ENCODE assay signal across 21 cellular contexts in genomic region chr6:37054171-37054570, GRCh38. TPM values are rescaled to one million over a fixed set of nuclear protein-coding genes. Genes with fewer than 3 reads are reported as not detected.
"Had no signal": no experiment of that assay in that cellular context is flagged by ENCODE, and none has a peak within 500 bp of the region (broad histone marks: within the 10 kb centered on the region; RNA-seq: fewer than 3 reads in every experiment).

No MANE protein-coding gene starts in this region.

- H3K27ac ChIP-seq: colonic mucosa, dorsolateral prefrontal cortex, esophagus muscularis mucosa, gastrocnemius medialis, left ventricle myocardium inferior, neutrophil, ovary, prostate gland, transverse colon, vagina had no signal

- H3K36me3 ChIP-seq: colonic mucosa, esophagus muscularis mucosa, gastrocnemius medialis, left ventricle myocardium inferior, neutrophil, ovary, prostate gland, transverse colon, vagina had no signal

- H3K27ac Mint-ChIP-seq: activated naive CD4-positive, alpha-beta T cell treated with anti-CD3 and anti-CD28 coated beads, Interleukin-2, amount 50 U/mL, for 24 hours; stimulated activated memory B cell treated with anti-CD40 and anti-IgM and Interleukin-4, amounts not matched to agents 10 μg/mL and 1 μg/mL and 100 μg/mL, for 72 hours had no signal

- H3K36me3 Mint-ChIP-seq: activated naive CD4-positive, alpha-beta T cell treated with anti-CD3 and anti-CD28 coated beads, Interleukin-2, amount 50 U/mL, for 24 hours; stimulated activated memory B cell treated with anti-CD40 and anti-IgM and Interleukin-4, amounts not matched to agents 10 μg/mL and 1 μg/mL and 100 μg/mL, for 72 hours had no signal

- H3K4me3 ChIP-seq: colonic mucosa, dorsolateral prefrontal cortex, esophagus muscularis mucosa, gastrocnemius medialis, left ventricle myocardium inferior, ovary, prostate gland, transverse colon, vagina had no signal

- H3K9me3 ChIP-seq: colonic mucosa, esophagus muscularis mucosa, gastrocnemius medialis, left ventricle myocardium inferior, neutrophil, ovary, prostate gland, transverse colon, vagina had no signal

- H3K27me3 Mint-ChIP-seq: activated naive CD4-positive, alpha-beta T cell treated with anti-CD3 and anti-CD28 coated beads, Interleukin-2, amount 50 U/mL, for 24 hours; stimulated activated memory B cell treated with anti-CD40 and anti-IgM and Interleukin-4, amounts not matched to agents 10 μg/mL and 1 μg/mL and 100 μg/mL, for 72 hours had no signal

- H3K27me3 ChIP-seq: colonic mucosa, dorsolateral prefrontal cortex, esophagus muscularis mucosa, gastrocnemius medialis, neutrophil, ovary, transverse colon, vagina had no signal

- DNase-seq: activated CD4-positive, alpha-beta T cell treated with anti-CD3 and anti-CD28 coated beads, Interleukin-2, amount 50 U/mL, for 1 hour; activated effector memory CD4-positive, alpha-beta T cell treated with Interleukin-2 at 50 U/mL for 16 hours; activated T-cell treated with anti-CD3 and anti-CD28 coated beads, Interleukin-2, amount 50 U/mL, for 48 hours; colonic mucosa; dorsolateral prefrontal cortex; gastrocnemius medialis; hippocampal formation; left ventricle myocardium inferior; mammary epithelial cell; midbrain; stimulated activated CD4-positive, alpha-beta T cell treated with anti-CD3 and anti-CD28 coated beads, Interleukin-1b, Interleukin-23, amount 100 ng/mL, for 48 hours; transverse colon had no signal

- H3K4me1 ChIP-seq: prostate gland had no signal

- H3K4me3 Mint-ChIP-seq: activated naive CD4-positive, alpha-beta T cell treated with anti-CD3 and anti-CD28 coated beads, Interleukin-2, amount 50 U/mL, for 24 hours; nephron; stimulated activated memory B cell treated with anti-CD40 and anti-IgM and Interleukin-4, amounts not matched to agents 10 μg/mL and 1 μg/mL and 100 μg/mL, for 72 hours had no signal

- H3K9me3 Mint-ChIP-seq: activated naive CD4-positive, alpha-beta T cell treated with anti-CD3 and anti-CD28 coated beads, Interleukin-2, amount 50 U/mL, for 24 hours; nephron; stimulated activated memory B cell treated with anti-CD40 and anti-IgM and Interleukin-4, amounts not matched to agents 10 μg/mL and 1 μg/mL and 100 μg/mL, for 72 hours had no signal

- ATAC-seq: gastrocnemius medialis; stimulated activated memory B cell treated with anti-CD40 and anti-IgM and Interleukin-4, amounts not matched to agents 10 μg/mL and 1 μg/mL and 100 μg/mL, for 72 hours had no signal

RNA-seq across cellular contexts. Expression of gene FGD2, which starts 48.7 kb away (rescaled TPM):
- total RNA-seq: astrocyte, mammary epithelial cell had no signal
